Comparison of ENCODE assay signal across 28 cellular contexts in the genomic region with DNA sequence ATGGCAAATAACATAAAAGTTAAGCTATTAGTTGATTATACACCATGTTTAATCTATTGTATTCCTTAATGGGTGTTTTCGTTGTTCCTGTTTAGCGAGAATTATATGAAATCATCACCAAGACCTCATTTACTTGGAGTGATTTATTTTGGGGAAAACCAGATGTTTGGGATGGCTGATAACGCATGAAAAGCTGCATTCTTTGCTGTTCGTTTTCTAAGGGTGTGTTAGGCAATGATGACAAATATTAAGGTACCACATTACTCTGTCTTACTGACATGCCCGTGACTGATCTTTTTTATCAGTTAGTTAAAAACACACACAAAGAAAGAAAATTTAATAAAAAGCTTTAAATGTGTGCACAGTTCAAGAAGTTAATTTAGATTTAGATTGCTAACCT.
"Had no signal": no experiment of that assay in that cellular context is flagged by ENCODE, and none has a peak within 500 bp of the region (broad histone marks: within the 10 kb centered on the region; RNA-seq: fewer than 3 reads in every experiment).

No MANE protein-coding gene starts in this region.

- H3K27me3 ChIP-seq: breast epithelium, cardiac muscle cell, colonic mucosa, esophagus squamous epithelium, gastroesophageal sphincter had no signal

- H3K4me3 ChIP-seq: breast epithelium, cardiac muscle cell, colonic mucosa, esophagus squamous epithelium, gastroesophageal sphincter, heart right ventricle had no signal

- H3K4me1 ChIP-seq: breast epithelium, colonic mucosa, esophagus squamous epithelium, gastroesophageal sphincter, heart right ventricle had no signal

- DNase-seq: activated CD4-positive, alpha-beta memory T cell treated with anti-CD3 and anti-CD28 coated beads, Interleukin-2, amount 10 ng/mL, durations not matched to agents 7 days and 5 days; activated CD4-positive, alpha-beta T cell treated with anti-CD3 and anti-CD28 coated beads for 1 hour; activated CD4-positive, alpha-beta T cell treated with anti-CD3 and anti-CD28 coated beads for 4 hours; activated CD4-positive, alpha-beta T cell treated with anti-CD3 and anti-CD28 coated beads, Interleukin-2, amount 10 ng/mL, durations not matched to agents 7 days and 5 days; activated CD4-positive, alpha-beta T cell treated with anti-CD3 and anti-CD28 coated beads, Interleukin-2, amount 50 U/mL, for 4 hours; activated CD8-positive, alpha-beta memory T cell treated with anti-CD3 and anti-CD28 coated beads for 24 hours; activated effector memory CD4-positive, alpha-beta T cell treated with Interleukin-2 at 50 U/mL for 16 hours; activated gamma-delta T cell treated with Interleukin-2 at 50 U/mL for 16 hours; activated naive CD4-positive, alpha-beta T cell treated with anti-CD3 and anti-CD28 coated beads, Interleukin-2, amount 50 U/mL, for 16 hours; activated naive CD4-positive, alpha-beta T cell treated with Interleukin-2 at 50 U/mL for 16 hours; activated T-cell treated with anti-CD3 and anti-CD28 coated beads, Interleukin-2, amount 50 U/mL, for 4 hours; amygdala; aorta; central memory CD4-positive, alpha-beta T cell; cerebellar nuclear complex; colonic mucosa; effector CD8-positive, alpha-beta T cell; esophagus squamous epithelium; foreskin melanocyte; heart right ventricle; T-helper 2 cell had no signal

- H3K36me3 ChIP-seq: breast epithelium, cardiac muscle cell, colonic mucosa, esophagus squamous epithelium, gastroesophageal sphincter, heart right ventricle had no signal

- ATAC-seq: activated T-cell treated with anti-CD3 and anti-CD28 coated beads, Interleukin-2, amount 50 U/mL, for 4 hours; activated T-helper 17 cell treated with anti-CD3 and anti-CD28 coated beads, Interleukin-2, amount 50 U/mL, for 72 hours; gastroesophageal sphincter; heart right ventricle; WTC11 had no signal

- H3K9me3 ChIP-seq: colonic mucosa had no signal

- H3K27ac ChIP-seq: breast epithelium, cardiac muscle cell, colonic mucosa, epithelial cell of prostate, esophagus squamous epithelium, gastroesophageal sphincter, heart right ventricle, VCaP had no signal
